In the genomic region with DNA sequence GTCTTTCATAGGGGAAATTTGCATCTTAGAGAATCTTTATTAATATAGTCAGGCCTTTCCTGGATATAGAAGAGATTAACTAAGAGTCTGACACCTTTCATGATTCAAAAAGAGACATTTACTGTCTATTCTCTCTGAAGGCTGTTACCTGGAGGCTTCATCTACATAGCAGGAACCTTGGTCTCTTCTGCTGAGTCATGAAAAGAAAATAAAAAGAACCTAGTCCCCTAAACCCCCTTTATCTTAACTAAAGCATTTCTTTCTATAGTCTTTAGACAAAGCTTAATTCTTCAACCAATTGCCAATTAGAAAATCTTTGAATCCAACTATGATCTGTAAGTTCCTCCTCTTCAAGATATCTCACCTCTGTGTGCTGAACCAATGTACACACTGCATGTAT, we compare ENCODE assay signal across 2 cellular contexts.
TF ChIP-seq lines count a peak whose summit lies in the region.

No MANE protein-coding gene starts in this region.

TF ChIP-seq in A549, 52 proteins besides CTCF, POLR2A, EP300 and RAD21 (continued from another document):
- TF ChIP-seq MAFK (IDR thresholded peaks at IDR 0.05; ENCODE audit: partially characterized antibody) (peak; percentile 59), EHF (CRISPR knock-in tag; IDR thresholded peaks at IDR 0.05) (no peak), ESRRA (IDR thresholded peaks at IDR 0.05; ENCODE audit: borderline replicate concordance, low read length) (no peak), CBX8 (IDR thresholded peaks at IDR 0.05) (no peak)
- TF ChIP-seq, protein P1, sequence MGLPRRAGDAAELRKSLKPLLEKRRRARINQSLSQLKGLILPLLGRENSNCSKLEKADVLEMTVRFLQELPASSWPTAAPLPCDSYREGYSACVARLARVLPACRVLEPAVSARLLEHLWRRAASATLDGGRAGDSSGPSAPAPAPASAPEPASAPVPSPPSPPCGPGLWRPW (IDR thresholded peaks at IDR 0.05): no peak
- TF ChIP-seq, protein P2, sequence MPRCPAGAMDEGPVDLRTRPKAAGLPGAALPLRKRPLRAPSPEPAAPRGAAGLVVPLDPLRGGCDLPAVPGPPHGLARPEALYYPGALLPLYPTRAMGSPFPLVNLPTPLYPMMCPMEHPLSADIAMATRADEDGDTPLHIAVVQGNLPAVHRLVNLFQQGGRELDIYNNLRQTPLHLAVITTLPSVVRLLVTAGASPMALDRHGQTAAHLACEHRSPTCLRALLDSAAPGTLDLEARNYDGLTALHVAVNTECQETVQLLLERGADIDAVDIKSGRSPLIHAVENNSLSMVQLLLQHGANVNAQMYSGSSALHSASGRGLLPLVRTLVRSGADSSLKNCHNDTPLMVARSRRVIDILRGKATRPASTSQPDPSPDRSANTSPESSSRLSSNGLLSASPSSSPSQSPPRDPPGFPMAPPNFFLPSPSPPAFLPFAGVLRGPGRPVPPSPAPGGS (IDR thresholded peaks at IDR 0.05): no peak

TF ChIP-seq in H1, 55 proteins besides CTCF, POLR2A, EP300 and RAD21 (continued from another document):
- TF ChIP-seq ZNF274 (IDR thresholded peaks at IDR 0.05; ENCODE audit: borderline replicate concordance, extremely low read depth, low read length): no peak
- no peak for TF ChIP-seq RXRA (IDR thresholded peaks at IDR 0.05; ENCODE audit: insufficient read depth, low read depth, low read length)
- TF ChIP-seq YY1 (IDR thresholded peaks at IDR 0.05; ENCODE audit: low read depth, low read length): no peak
- TF ChIP-seq RFX5 (IDR thresholded peaks at IDR 0.05; ENCODE audit: borderline replicate concordance, low read depth, low read length): no peak
- no peak for TF ChIP-seq TCF12 (IDR thresholded peaks at IDR 0.05; ENCODE audit: low read depth, low read length)
- TF ChIP-seq TAF1 (IDR thresholded peaks at IDR 0.05; ENCODE audit: low read depth, low read length): no peak
- no peak for TF ChIP-seq POLR2AphosphoS5 (IDR thresholded peaks at IDR 0.05; ENCODE audit: low read depth, low read length)
- peak; percentile 84 for TF ChIP-seq BACH1 (IDR thresholded peaks at IDR 0.05; ENCODE audit: low read length)
- TF ChIP-seq MAFK (IDR thresholded peaks at IDR 0.05; ENCODE audit: low read depth, low read length): peak; percentile 75
- no peak for TF ChIP-seq ASH2L (IDR thresholded peaks at IDR 0.05; ENCODE audit: low read length)
- no peak for TF ChIP-seq SIRT6 (IDR thresholded peaks at IDR 0.05; ENCODE audit: low read length)
